Comparison of ENCODE assay signal across 10 cellular contexts in genomic region chr2:137963535-137964065, GRCh38. TPM values are rescaled to one million over a fixed set of nuclear protein-coding genes. Genes with fewer than 3 reads are reported as not detected.
DNase-seq lines count a peak whose midpoint lies in the region; ATAC-seq, FAIRE-seq and TF ChIP-seq lines count a peak whose summit lies in the region.
"Had no signal": no experiment of that assay in that cellular context is flagged by ENCODE, and none has a peak within 500 bp of the region (broad histone marks: within the 10 kb centered on the region; RNA-seq: fewer than 3 reads in every experiment).

No MANE protein-coding gene starts in this region.

- H3K27ac ChIP-seq in PC-3 (ENCODE audit: low read length): peak overlapping the region; percentile 75
- H3K27ac ChIP-seq in endodermal cell (ENCODE audit: low read depth, low read length): peak overlapping the region; percentile 67
- peak overlapping the region; percentile 91 for H3K27ac ChIP-seq in thoracic aorta

- CTCF ChIA-PET in PC-3 (lab: Charles Lee): interaction anchor here (0.6 kb wide), 6 partner anchors 10 to 795 kb away, joined by 3 to 11 read pairs (median 8); no protein-coding TSS in a partner anchor

- no peaks in the 10 kb centered on the region for H4K20me1 ChIP-seq in PC-3 (ENCODE audit: low read length)

- TF ChIP-seq POLR2A in H54 (IDR thresholded peaks at IDR 0.05; ENCODE audit: low read depth, low read length): no peak

- peak overlapping the region; percentile 96 for H3K27ac Mint-ChIP-seq in endodermal cell
- H3K27ac Mint-ChIP-seq in T-helper 17 cell: no peak overlapping the region

- H3K27me3 Mint-ChIP-seq in endodermal cell (ENCODE audit: insufficient read depth) (no peaks in the 10 kb centered on the region), T-helper 17 cell (peaks cover 1% of the 10 kb centered on the region)

- H3K79me2 ChIP-seq in PC-3 (ENCODE audit: low read length): peaks cover 5% of the 10 kb centered on the region; the same call in 1 of the 2 replicates

- H3F3A ChIP-seq in PC-3 (ENCODE audit: low read length, unreplicated experiment): no peaks in the 10 kb centered on the region

- peaks cover 3% of the 10 kb centered on the region for H3K36me3 Mint-ChIP-seq in endodermal cell (ENCODE audit: low read depth)
- no peaks in the 10 kb centered on the region for H3K36me3 Mint-ChIP-seq in T-helper 17 cell (ENCODE audit: low read depth)

- no peaks in the 10 kb centered on the region for H3K36me3 ChIP-seq in PC-3 (ENCODE audit: low read depth, low read length)
- no peaks in the 10 kb centered on the region for H3K36me3 ChIP-seq in endodermal cell (ENCODE audit: control insufficient read depth, insufficient read depth, low read length)
- no peaks in the 10 kb centered on the region for H3K36me3 ChIP-seq in thoracic aorta

- H3K27me3 ChIP-seq in PC-3 (ENCODE audit: low read length) (no peaks in the 10 kb centered on the region), endodermal cell (ENCODE audit: control insufficient read depth, insufficient read depth, low read length, poor library complexity, severe bottlenecking) (no peaks in the 10 kb centered on the region), mononuclear cell (ENCODE audit: insufficient read depth, low read length) (no peaks in the 10 kb centered on the region), thoracic aorta (replicated peaks; ENCODE audit: insufficient read depth) (no peaks in the 10 kb centered on the region)

- H3K9me2 ChIP-seq in PC-3 (replicated peaks; ENCODE audit: low read length): no peaks in the 10 kb centered on the region

- no peaks in the 10 kb centered on the region for H3K9me3 Mint-ChIP-seq in endodermal cell

- TF ChIP-seq CTCF in PC-3 (conservative IDR thresholded peaks at IDR 0.05; ENCODE audit: low read depth, low read length) (no peak), endodermal cell (conservative IDR thresholded peaks at IDR 0.05) (no peak), thoracic aorta (IDR thresholded peaks at IDR 0.05) (no peak)

- H3K9ac ChIP-seq in PC-3 (ENCODE audit: low read length) (peak overlapping the region; percentile 63), endodermal cell (ENCODE audit: extremely low read depth, low read length, poor library complexity, severe bottlenecking) (peak overlapping the region; percentile 40)

- intact Hi-C loops in PC-3 (cut with micrococcal nuclease): loop anchor here (10.0 kb wide), 1 partner anchor 541 kb away; the partner anchor contains the start of gene SPOPL

- H3K9me3 ChIP-seq in PC-3 (ENCODE audit: low read length): no peaks in the 10 kb centered on the region
- H3K9me3 ChIP-seq in endodermal cell (ENCODE audit: control insufficient read depth, low read length): peaks cover 5% of the 10 kb centered on the region
- no peaks in the 10 kb centered on the region for H3K9me3 ChIP-seq in mononuclear cell (ENCODE audit: low read depth, low read length)
- no peaks in the 10 kb centered on the region for H3K9me3 ChIP-seq in thoracic aorta
- no peaks in the 10 kb centered on the region for H3K9me3 ChIP-seq in T-helper 17 cell (ENCODE audit: control insufficient read depth, low read length, poor library complexity, severe bottlenecking)

- no peak for FAIRE-seq in H54 (lab: Jason Lieb, UNC)

- DNase-seq in PC-3 (no peak), endodermal cell (no peak), thoracic aorta (ENCODE audit: low spot score) (no peak), T-helper 17 cell (no peak), H54 (ENCODE audit: insufficient read length, low spot score) (no peak)
- no peak for DNase-seq in stimulated activated CD8-positive, alpha-beta memory T cell treated with anti-CD3 and anti-CD28 coated beads, Interleukin-4, amount 100 ng/mL, for 48 hours
- DNase-seq: NCI-H2107; stimulated activated CD4-positive, alpha-beta T cell treated with anti-CD3 and anti-CD28 coated beads, Interleukin-4, amount 100 ng/mL, for 4 hours had no signal

- H3K4me2 ChIP-seq in PC-3 (ENCODE audit: low read length): peak overlapping the region; percentile 87

- WGBS in endodermal cell (ENCODE audit: insufficient coverage in 1 of 2, insufficient read length in 1 of 2), 2 experiments: 56 to 69% methylated on average over 8 to 9 of the region's 9 CpGs

- POLR2A ChIA-PET in PC-3 (lab: Charles Lee; ENCODE audit: unreplicated experiment): interaction anchor here (0.6 to 0.7 kb wide), 4 partner anchors 244 to 713 kb away, joined by 3 to 7 read pairs (median 4); no protein-coding TSS in a partner anchor

- H3K4me1 ChIP-seq in PC-3 (ENCODE audit: insufficient read depth, low read length) (peaks cover 36% of the 10 kb centered on the region), endodermal cell (ENCODE audit: control insufficient read depth, insufficient read depth, low read length) (peaks cover 5% of the 10 kb centered on the region), mononuclear cell (ENCODE audit: insufficient read depth, low read length) (peaks cover 52% of the 10 kb centered on the region), thoracic aorta (ENCODE audit: control insufficient read depth in 1 of 2, low read depth in 2 of 2) (peaks cover 12 to 35% of the 10 kb centered on the region in 2 donors)

- TSS peak; percentile 57 for BruUV-seq in PC-3 (replicated peaks; lab: Mats Ljungman, UMichigan)

- H3K4me3 Mint-ChIP-seq in endodermal cell (peak overlapping the region; percentile 65), T-helper 17 cell (no peak overlapping the region)

- H3K4me1 Mint-ChIP-seq in endodermal cell (peaks cover 14% of the 10 kb centered on the region), T-helper 17 cell (no peaks in the 10 kb centered on the region)

- H3K4me3 ChIP-seq in PC-3 (ENCODE audit: low read length): peak overlapping the region; percentile 71
- H3K4me3 ChIP-seq in endodermal cell (ENCODE audit: low read length): peak overlapping the region; percentile 78
- peak overlapping the region; percentile 52 for H3K4me3 ChIP-seq in mononuclear cell (ENCODE audit: low read length)
- peak overlapping the region; percentile 78 for H3K4me3 ChIP-seq in thoracic aorta

- peak overlapping the region; percentile 87 for H2AFZ ChIP-seq in PC-3 (ENCODE audit: low read length)

- ATAC-seq in PC-3: no peak
- ATAC-seq in thoracic aorta (ENCODE audit: insufficient number of reproducible peaks, low FRiP score, low read depth): no peak
- no peak for ATAC-seq in T-helper 17 cell
- no peak for ATAC-seq in GM18868 (IDR thresholded peaks at IDR 0.05; ENCODE audit: unreplicated experiment)

RNA-seq across cellular contexts. Expression of gene HNMT, which starts 0.7 kb away (rescaled TPM):
- 6.9 and 7.1 TPM in 2 replicates for total RNA-seq in PC-3 (2014; rRNA removed)
- 10 to 100 TPM; 10.6 to 18.0 TPM for total RNA-seq in endodermal cell
- polyA plus RNA-seq in endodermal cell (2013, experiment 1 of 2): 8.4 TPM
- polyA plus RNA-seq in endodermal cell (2013, experiment 2 of 2): 10.8 TPM
- 42.2 TPM for total RNA-seq in mononuclear cell
- 10 to 100 TPM; 57.0 to 67.2 TPM for total RNA-seq in thoracic aorta
- total RNA-seq in T-helper 17 cell: under 1 TPM; 0.47 to 0.60 TPM
